In the genomic region with DNA sequence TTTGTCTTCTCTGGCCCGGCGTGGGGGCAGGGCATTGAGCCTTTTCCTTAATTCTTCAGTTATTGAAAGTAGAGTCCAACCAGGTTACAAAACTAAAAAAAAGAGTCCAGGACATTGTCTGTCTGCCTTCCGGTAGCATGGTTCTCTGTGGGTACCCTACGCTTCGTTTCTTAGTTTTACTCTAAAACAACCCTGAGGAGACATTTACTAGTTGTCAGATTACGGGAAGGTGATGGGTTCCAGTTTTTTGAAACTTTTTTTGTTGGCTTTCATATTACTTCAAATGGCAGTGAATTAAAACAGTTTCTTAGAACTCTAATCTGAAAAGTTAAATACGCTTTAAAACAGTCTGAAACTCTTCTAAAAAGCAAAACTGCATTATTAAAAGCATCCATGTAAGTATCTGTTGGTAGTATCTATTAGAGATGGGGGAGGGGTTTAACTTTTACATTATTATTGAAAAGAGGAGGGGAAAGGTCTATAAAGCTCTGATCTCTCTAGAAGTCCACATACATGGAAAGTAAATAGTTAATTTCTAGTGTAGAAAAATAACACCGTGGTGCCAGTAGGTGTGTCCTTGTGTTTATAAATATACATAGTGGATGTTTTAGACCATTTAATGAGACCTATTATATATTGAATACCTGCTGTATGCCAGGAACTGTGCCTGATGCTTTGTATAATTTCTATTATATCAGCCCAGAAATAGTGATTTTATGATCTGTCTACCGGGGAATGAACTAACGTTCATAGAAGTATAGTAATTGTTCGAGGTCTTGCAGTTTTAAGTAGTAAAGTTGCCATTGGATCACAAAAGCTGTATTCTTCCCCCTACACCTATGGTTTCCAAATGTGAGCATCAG, we compare ENCODE assay signal across 9 cellular contexts. TPM values are rescaled to one million over a fixed set of nuclear protein-coding genes. Genes with fewer than 3 reads are reported as not detected.
A peak's percentile ranks its signal among the peaks of the same experiment; 100 is the strongest.
DNase-seq lines count a peak whose midpoint lies in the region; TF ChIP-seq lines count a peak whose summit lies in the region.
"Had no signal": no experiment of that assay in that cellular context is flagged by ENCODE, and none has a peak within 500 bp of the region (broad histone marks: within the 10 kb centered on the region; RNA-seq: fewer than 3 reads in every experiment).

No MANE protein-coding gene starts in this region.

- CTCF ChIA-PET in activated naive CD4-positive, alpha-beta T cell treated with anti-CD3 and anti-CD28 coated beads for 36 hours (lab: Charles Lee) = interaction anchor here (0.7 to 1.3 kb wide), 3 partner anchors 13 to 237 kb away, joined by 3 read pairs; no protein-coding TSS in a partner anchor

- H2AFZ ChIP-seq in neural progenitor cell (replicated peaks) = no peak overlapping the region

- H3K27me3 Mint-ChIP-seq in activated naive CD4-positive, alpha-beta T cell treated with anti-CD3 and anti-CD28 coated beads for 36 hours (ENCODE audit: low read depth) = no peaks in the 10 kb centered on the region
- peaks cover 2% of the 10 kb centered on the region for H3K27me3 Mint-ChIP-seq in neural progenitor cell (ENCODE audit: insufficient read depth, low read depth)
- H3K27me3 Mint-ChIP-seq: dendritic cell treated with granulocyte-macrophage colony-stimulating factor and Interleukin-4, amounts not matched to agents 40 ng/mL and 50 ng/mL, for 4 days had no signal

- no peak for TF ChIP-seq CTCF in neural progenitor cell (IDR thresholded peaks at IDR 0.05)

- H3K27ac ChIP-seq in SJSA1 = peak overlapping the region; percentile 100
- peak overlapping the region; percentile 99 to 100 for H3K27ac ChIP-seq in esophagus (ENCODE audit: low read depth in 2 of 2, low read length in 1 of 2)
- peak overlapping the region; percentile 97 for H3K27ac ChIP-seq in neural progenitor cell

- H3K9ac ChIP-seq in neural progenitor cell = peak overlapping the region; percentile 93

- peak overlapping the region; percentile 100 for H3K27ac Mint-ChIP-seq in activated naive CD4-positive, alpha-beta T cell treated with anti-CD3 and anti-CD28 coated beads for 36 hours
- peak overlapping the region; percentile 100 for H3K27ac Mint-ChIP-seq in neural progenitor cell
- H3K27ac Mint-ChIP-seq: dendritic cell treated with granulocyte-macrophage colony-stimulating factor and Interleukin-4, amounts not matched to agents 40 ng/mL and 50 ng/mL, for 4 days had no signal

- H3K4me1 ChIP-seq in SJSA1 (replicated peaks) (peaks cover 26% of the 10 kb centered on the region), esophagus (ENCODE audit: control insufficient read depth in 2 of 2, insufficient read depth in 2 of 2, low read length in 1 of 2) (peaks cover 0 to 9% of the 10 kb centered on the region in 2 donors), neural progenitor cell (peaks cover 28% of the 10 kb centered on the region)

- peaks cover 17% of the 10 kb centered on the region for H3K4me1 Mint-ChIP-seq in activated naive CD4-positive, alpha-beta T cell treated with anti-CD3 and anti-CD28 coated beads for 36 hours (ENCODE audit: low read depth)
- H3K4me1 Mint-ChIP-seq in neural progenitor cell = peaks cover 32% of the 10 kb centered on the region

- no peaks in the 10 kb centered on the region for H3K9me3 Mint-ChIP-seq in activated naive CD4-positive, alpha-beta T cell treated with anti-CD3 and anti-CD28 coated beads for 36 hours
- no peaks in the 10 kb centered on the region for H3K9me3 Mint-ChIP-seq in neural progenitor cell
- H3K9me3 Mint-ChIP-seq: dendritic cell treated with granulocyte-macrophage colony-stimulating factor and Interleukin-4, amounts not matched to agents 40 ng/mL and 50 ng/mL, for 4 days had no signal

- 0 to 1% methylated on average over 11 of the region's 11 CpGs for WGBS in esophagus, 2 donors

- H3K4me2 ChIP-seq in neural progenitor cell = peak overlapping the region; percentile 91

- H3K36me3 Mint-ChIP-seq in activated naive CD4-positive, alpha-beta T cell treated with anti-CD3 and anti-CD28 coated beads for 36 hours (ENCODE audit: low read depth) = peaks cover 10% of the 10 kb centered on the region
- peaks cover 11% of the 10 kb centered on the region for H3K36me3 Mint-ChIP-seq in neural progenitor cell

- H3K9me3 ChIP-seq in SJSA1 (replicated peaks) (peaks cover 4% of the 10 kb centered on the region; the same call in 1 of the 2 replicates), esophagus (ENCODE audit: control insufficient read depth in 2 of 2, insufficient read depth in 1 of 2, low read depth in 1 of 2, low read length in 1 of 2) (no peaks in the 10 kb centered on the region), neural progenitor cell (ENCODE audit: low read depth) (no peaks in the 10 kb centered on the region)

- peaks cover 78% of the 10 kb centered on the region for H3K79me2 ChIP-seq in neural progenitor cell (ENCODE audit: low read depth)

- peaks cover 55% of the 10 kb centered on the region for H3F3A ChIP-seq in neural progenitor cell (ENCODE audit: low read depth)

- H4K20me1 ChIP-seq in neural progenitor cell (ENCODE audit: low read depth) = peaks cover 42% of the 10 kb centered on the region

- H3K36me3 ChIP-seq in SJSA1 = peaks cover 34% of the 10 kb centered on the region
- H3K36me3 ChIP-seq in esophagus (ENCODE audit: control insufficient read depth in 2 of 2, insufficient read depth in 2 of 2, low read length in 1 of 2) = no peaks in the 10 kb centered on the region
- H3K36me3 ChIP-seq in neural progenitor cell = no peaks in the 10 kb centered on the region

- H3K4me3 ChIP-seq in SJSA1 (peak overlapping the region; percentile 99), esophagus (ENCODE audit: low read depth in 1 of 2, low read length in 2 of 2) (peak overlapping the region; percentile 78 to 99), neural progenitor cell (peak overlapping the region; percentile 90)

- DNase-seq in activated naive CD4-positive, alpha-beta T cell treated with anti-CD3 and anti-CD28 coated beads for 36 hours = no peak
- DNase-seq in activated naive CD4-positive, alpha-beta T cell treated with Interleukin-2 at 50 U/mL for 16 hours = no peak
- peak in 1 of 2 experiments; percentile 27 for DNase-seq in SJSA1 (ENCODE audit: low read depth in 1 of 2, low spot score in 2 of 2)
- DNase-seq in neural progenitor cell (ENCODE audit: low spot score) = no peak
- DNase-seq in HK-2 (ENCODE audit: unreplicated experiment) = no peak
- DNase-seq in HuH-7.5 (ENCODE audit: low spot score) = no peak
- DNase-seq in amniotic stem cell (lab: John Stamatoyannopoulos, UW) = no peak

- H3K27me3 ChIP-seq in SJSA1 (replicated peaks) (no peaks in the 10 kb centered on the region), esophagus (ENCODE audit: control insufficient read depth in 1 of 2, insufficient read depth in 2 of 2, low read length in 2 of 2) (no peaks in the 10 kb centered on the region), neural progenitor cell (no peaks in the 10 kb centered on the region)

- peak overlapping the region; percentile 91 for H3K4me3 Mint-ChIP-seq in activated naive CD4-positive, alpha-beta T cell treated with anti-CD3 and anti-CD28 coated beads for 36 hours
- H3K4me3 Mint-ChIP-seq in neural progenitor cell = peak overlapping the region; percentile 98
- H3K4me3 Mint-ChIP-seq: dendritic cell treated with granulocyte-macrophage colony-stimulating factor and Interleukin-4, amounts not matched to agents 40 ng/mL and 50 ng/mL, for 4 days had no signal

- intact Hi-C loops in activated naive CD4-positive, alpha-beta T cell treated with anti-CD3 and anti-CD28 coated beads for 36 hours (cut with micrococcal nuclease) = loop anchor here (1.0 to 5.0 kb wide), 6 partner anchors 13 to 997 kb away; partner anchors contain the start of genes CNPY3, KLC4, MRPL2 and RPL7L1

RNA-seq across cellular contexts. Expression of gene BICRAL, which starts 2.3 kb away (rescaled TPM):
- total RNA-seq in activated naive CD4-positive, alpha-beta T cell treated with anti-CD3 and anti-CD28 coated beads for 36 hours = 1 to 10 TPM; 7.8 to 7.9 TPM
- total RNA-seq in SJSA1 (2014; rRNA removed; shearing (Covaris generic)) = 2.2 and 4.0 TPM in 2 replicates
- 1 to 10 TPM; 2.4 to 3.0 TPM for polyA plus RNA-seq in esophagus
- 8.6 TPM in 2 replicates for total RNA-seq in neural progenitor cell (ENCODE audit: low replicate concordance)

RNA-seq across cellular contexts. Expression of gene TBCC, which starts 38.2 kb away (rescaled TPM):
- total RNA-seq in activated naive CD4-positive, alpha-beta T cell treated with anti-CD3 and anti-CD28 coated beads for 36 hours = 10 to 100 TPM; 12.6 to 12.9 TPM
- 51.0 and 73.6 TPM in 2 replicates for total RNA-seq in SJSA1 (2014; rRNA removed; shearing (Covaris generic))
- 10 to 100 TPM; 17.7 to 18.4 TPM for polyA plus RNA-seq in esophagus
- total RNA-seq in neural progenitor cell (ENCODE audit: low replicate concordance) = 40.1 and 40.4 TPM in 2 replicates
